Comparison of ENCODE assay signal across 8 cellular contexts in genomic region chr6:110815260-110816109, GRCh38. TPM values are rescaled to one million over a fixed set of nuclear protein-coding genes. Genes with fewer than 3 reads are reported as not detected.
A peak's percentile ranks its signal among the peaks of the same experiment; 100 is the strongest.
DNase-seq lines count a peak whose midpoint lies in the region; ATAC-seq, FAIRE-seq and TF ChIP-seq lines count a peak whose summit lies in the region.

CDK19 (minus strand) TSS chr6:110815469; CDS start chr6:110815136, 333 bp downstream.

- ATAC-seq in GM18498 (IDR thresholded peaks at IDR 0.05; ENCODE audit: unreplicated experiment) (peak; percentile 75), HG02938 (IDR thresholded peaks at IDR 0.05; ENCODE audit: unreplicated experiment) (peak; percentile 73), psoas muscle (peak; percentile 97 to 98 (median 98))

- H3K27me3 ChIP-seq in right atrium auricular region (no peaks in the 10 kb centered on the region), psoas muscle (ENCODE audit: insufficient read depth in 3 of 3, low read length in 2 of 3) (no peaks in the 10 kb centered on the region)

- no peak for TF ChIP-seq CTCF in right atrium auricular region (IDR thresholded peaks at IDR 0.05)
- no peak for TF ChIP-seq CTCF in psoas muscle (IDR thresholded peaks at IDR 0.05)

- H3K4me3 ChIP-seq in right atrium auricular region = peak within 1 kb of the TSS; percentile 85 to 86
- H3K4me3 ChIP-seq in psoas muscle = peak within 1 kb of the TSS; percentile 90

- H3K36me3 ChIP-seq in right atrium auricular region (no peaks in the 10 kb centered on the region), psoas muscle (ENCODE audit: insufficient read depth in 1 of 2, low read depth in 1 of 2) (no peaks in the 10 kb centered on the region)

- WGBS in psoas muscle, 3 donors = 0 to 1% (median 0%) methylated on average over 54 to 59 of the region's 59 CpGs

- no peaks in the 10 kb centered on the region for H3K9me3 ChIP-seq in right atrium auricular region
- H3K9me3 ChIP-seq in psoas muscle = no peaks in the 10 kb centered on the region

- intact Hi-C loops in psoas muscle (cut with DNase I) = loop anchor here (1.0 to 10.0 kb wide), 5 partner anchors 59 to 139 kb away; partner anchors contain the start of genes AMD1 (in 2 of the 2) and GTF3C6 (in 1 of the 2)

- FAIRE-seq in urothelium cell line (lab: Jason Lieb, UNC) = no peak

- H3K4me1 ChIP-seq in right atrium auricular region = peaks cover 0 to 16% of the 10 kb centered on the region in 2 donors
- H3K4me1 ChIP-seq in psoas muscle = peaks cover 9% of the 10 kb centered on the region

- H3K27ac ChIP-seq in right atrium auricular region = peak within 1 kb of the TSS; percentile 92 to 94
- peak within 1 kb of the TSS; percentile 90 for H3K27ac ChIP-seq in psoas muscle

- DNase-seq in NCI-H187 (lab: John Stamatoyannopoulos, UW) (peak; percentile 96 to 99), T-helper 2 cell (peak; percentile 96 to 100 (median 98)), anterior cingulate cortex (lab: John Stamatoyannopoulos, UW) (peak; percentile 74 to 98 (median 96)), right atrium auricular region (ENCODE audit: low spot score) (peak; percentile 98), psoas muscle (peak; percentile 98 to 99), urothelium cell line (ENCODE audit: low spot score) (peak; percentile 90)

RNA-seq across cellular contexts. Expression of gene CDK19, which starts in this region (rescaled TPM):
- total RNA-seq in right atrium auricular region (1 to 10 TPM; 5.7 to 6.3 TPM), psoas muscle (10 to 100 TPM in 1 of 4 donors, 1 to 10 TPM in 3; 4.7 to 11.6 (median 5.6) TPM)
- 1 to 10 TPM; 2.2 to 6.9 (median 3.1) TPM for polyA plus RNA-seq in psoas muscle

Comparison
In these comparisons a context has a peak if more than half of its experiments do, and no peak if none do; other contexts are left out.
1. Peak in every context shown above with its lines: DNase-seq, ATAC-seq, H3K4me3 ChIP-seq and H3K27ac ChIP-seq.